ENCODE assay signal across 1 cellular context in genomic region chr17:82494236-82495055, GRCh38.
TF ChIP-seq lines count a peak whose summit lies in the region.

No MANE protein-coding gene starts in this region.

TF ChIP-seq in K562, 482 proteins besides CTCF, POLR2A, EP300 and RAD21 (continued from another document and continues in another):
- no peak for TF ChIP-seq SMAD3 (CRISPR knock-in tag; conservative IDR thresholded peaks at IDR 0.05)
- TF ChIP-seq ZBTB7A (IDR thresholded peaks at IDR 0.05; ENCODE audit: borderline replicate concordance, control insufficient read depth, low read depth, low read length): peak; percentile 89
- TF ChIP-seq TAF7 (tag; IDR thresholded peaks at IDR 0.05): no peak
- peak; percentile 51 for TF ChIP-seq HNRNPLL (IDR thresholded peaks at IDR 0.05; ENCODE audit: low read depth, low read length, poor library complexity, severe bottlenecking)
- TF ChIP-seq ZFP30 (CRISPR knock-in tag; IDR thresholded peaks at IDR 0.05; ENCODE audit: borderline replicate concordance): no peak
- no peak; the same call in 1 of the 2 replicates for TF ChIP-seq ARID2 (IDR thresholded peaks at IDR 0.05)
- TF ChIP-seq MCM5 (IDR thresholded peaks at IDR 0.05; ENCODE audit: low read depth): no peak
- TF ChIP-seq ZSCAN29 (IDR thresholded peaks at IDR 0.05): no peak; the same call in 1 of the 2 replicates
- TF ChIP-seq HNRNPL (IDR thresholded peaks at IDR 0.05; ENCODE audit: low read depth, low read length): peak; percentile 89
- peak; percentile 68; the same call in 1 of the 2 replicates for TF ChIP-seq JUN (IDR thresholded peaks at IDR 0.05; ENCODE audit: borderline replicate concordance, low read depth, low read length)
- TF ChIP-seq JUN (CRISPR knock-in tag; IDR thresholded peaks at IDR 0.05; ENCODE audit: borderline replicate concordance): no peak; the same call in 1 of the 2 replicates
- TF ChIP-seq SAFB (IDR thresholded peaks at IDR 0.05; ENCODE audit: borderline replicate concordance, low read depth, low read length): no peak
- TF ChIP-seq ZNF165 (CRISPR knock-in tag; IDR thresholded peaks at IDR 0.05; ENCODE audit: borderline replicate concordance): no peak
- no peak for TF ChIP-seq BRCA1 (IDR thresholded peaks at IDR 0.05)
- TF ChIP-seq BRCA1 (CRISPR knock-in tag; IDR thresholded peaks at IDR 0.05): no peak
- TF ChIP-seq TARDBP (IDR thresholded peaks at IDR 0.05): peak; percentile 92
- TF ChIP-seq ARNT (IDR thresholded peaks at IDR 0.05): peak; percentile 84
- no peak; the same call in 1 of the 2 replicates for TF ChIP-seq RAD51 (IDR thresholded peaks at IDR 0.05; ENCODE audit: borderline replicate concordance, low read depth)
- TF ChIP-seq ETV5 (CRISPR knock-in tag; IDR thresholded peaks at IDR 0.05; ENCODE audit: low read depth): peak; percentile 76
- TF ChIP-seq HMG20B (CRISPR knock-in tag; IDR thresholded peaks at IDR 0.05): no peak
- TF ChIP-seq ZNF436 (CRISPR knock-in tag; IDR thresholded peaks at IDR 0.05): no peak
- TF ChIP-seq ZBTB1 (CRISPR knock-in tag; IDR thresholded peaks at IDR 0.05; ENCODE audit: borderline replicate concordance, low read depth): 0 out of 2 replicates have a peak, but pooled peaks have one; percentile 33
- TF ChIP-seq BACH1 (tag; IDR thresholded peaks at IDR 0.05): no peak
- TF ChIP-seq CEBPB (tag; IDR thresholded peaks at IDR 0.05): peak; percentile 85
- TF ChIP-seq CEBPZ (IDR thresholded peaks at IDR 0.05; ENCODE audit: borderline replicate concordance, low read depth, low read length): no peak
- no peak for TF ChIP-seq CHCHD3 (CRISPR knock-in tag; IDR thresholded peaks at IDR 0.05)
- peak; percentile 84 for TF ChIP-seq ARID4B (CRISPR knock-in tag; IDR thresholded peaks at IDR 0.05)
- TF ChIP-seq PKNOX1 (IDR thresholded peaks at IDR 0.05): peak; percentile 80
- TF ChIP-seq HOMEZ (CRISPR knock-in tag; IDR thresholded peaks at IDR 0.05): no peak
- TF ChIP-seq NR2F6 (CRISPR knock-in tag; IDR thresholded peaks at IDR 0.05): no peak
- TF ChIP-seq HDAC2 (IDR thresholded peaks at IDR 0.05): peak; percentile 83; the same call in 1 of the 2 replicates
- TF ChIP-seq ELF1 (tag; IDR thresholded peaks at IDR 0.05): 0 out of 2 replicates have a peak, but pooled peaks have one; percentile 47
- TF ChIP-seq ZNF407 (IDR thresholded peaks at IDR 0.05; ENCODE audit: low read depth): peak; percentile 82
- no peak for TF ChIP-seq ZNF134 (CRISPR knock-in tag; conservative IDR thresholded peaks at IDR 0.05)
- TF ChIP-seq EWSR1 (IDR thresholded peaks at IDR 0.05; ENCODE audit: borderline replicate concordance, low read depth, partially characterized antibody): no peak
- peak; percentile 87 for TF ChIP-seq ZNF740 (CRISPR knock-in tag; IDR thresholded peaks at IDR 0.05)
- TF ChIP-seq ZNF740 (tag; IDR thresholded peaks at IDR 0.05): peak in 1 of 2 experiments; percentile 66; a peak in 2 of 4 replicates
- TF ChIP-seq ZNF121 (CRISPR knock-in tag; conservative IDR thresholded peaks at IDR 0.05): peak; percentile 34; the same call in 1 of the 2 replicates
- peak; percentile 72 for TF ChIP-seq TRIM28 (IDR thresholded peaks at IDR 0.05)
- peak; percentile 31 for TF ChIP-seq TCF3 (CRISPR knock-in tag; IDR thresholded peaks at IDR 0.05)
- TF ChIP-seq FOXK1 (CRISPR knock-in tag; IDR thresholded peaks at IDR 0.05; ENCODE audit: borderline replicate concordance): no peak
- TF ChIP-seq RBFOX2 (IDR thresholded peaks at IDR 0.05; ENCODE audit: low read depth, low read length): peak; percentile 23; the same call in 1 of the 2 replicates
- TF ChIP-seq SMARCC2 (IDR thresholded peaks at IDR 0.05; ENCODE audit: low read depth): no peak
- TF ChIP-seq ETV1 (tag; conservative IDR thresholded peaks at IDR 0.05; ENCODE audit: low read depth): peak; percentile 89
- no peak for TF ChIP-seq XRCC4 (IDR thresholded peaks at IDR 0.05; ENCODE audit: extremely low read depth, insufficient read depth, insufficient read length)
- peak; percentile 61; the same call in 1 of the 2 replicates for TF ChIP-seq ZNF24 (IDR thresholded peaks at IDR 0.05)
- TF ChIP-seq DDX20 (tag; IDR thresholded peaks at IDR 0.05; ENCODE audit: low read depth): no peak
- TF ChIP-seq ZNF431 (CRISPR knock-in tag; IDR thresholded peaks at IDR 0.05): peak; percentile 51; the same call in 1 of the 2 replicates
- no peak for TF ChIP-seq SMARCB1 (IDR thresholded peaks at IDR 0.05; ENCODE audit: insufficient read length, low read depth)
- TF ChIP-seq CBX2 (IDR thresholded peaks at IDR 0.05; ENCODE audit: insufficient read depth, low read length, poor library complexity, severe bottlenecking): no peak
- TF ChIP-seq SP2 (IDR thresholded peaks at IDR 0.05; ENCODE audit: extremely low read depth, low read depth, low read length, poor library complexity, severe bottlenecking): no peak
